Comparison of ENCODE assay signal across 1 cellular context in genomic region chr5:122776143-122776542, GRCh38.
TF ChIP-seq lines count a peak whose summit lies in the region.

No MANE protein-coding gene starts in this region.

TF ChIP-seq in HepG2, 621 proteins besides CTCF, POLR2A, EP300 and RAD21 (continued from another document):
- TF ChIP-seq ZNF367 (CRISPR knock-in tag; IDR thresholded peaks at IDR 0.05; ENCODE audit: borderline replicate concordance), result no peak
- no peak for TF ChIP-seq HOXA9 (CRISPR knock-in tag; IDR thresholded peaks at IDR 0.05; ENCODE audit: borderline replicate concordance)
- TF ChIP-seq ZNF431 (CRISPR knock-in tag; IDR thresholded peaks at IDR 0.05; ENCODE audit: borderline replicate concordance, low read depth), result no peak
- TF ChIP-seq ZNF33B (CRISPR knock-in tag; IDR thresholded peaks at IDR 0.05), result no peak
- TF ChIP-seq ZNF605 (CRISPR knock-in tag; IDR thresholded peaks at IDR 0.05), result no peak
- no peak for TF ChIP-seq MED13 (CRISPR knock-in tag; IDR thresholded peaks at IDR 0.05)
- TF ChIP-seq SNAI1 (CRISPR knock-in tag; IDR thresholded peaks at IDR 0.05; ENCODE audit: borderline replicate concordance), result no peak
- TF ChIP-seq ZBTB46 (CRISPR knock-in tag; IDR thresholded peaks at IDR 0.05; ENCODE audit: borderline replicate concordance), result no peak
- no peak for TF ChIP-seq ATF2 (CRISPR knock-in tag; IDR thresholded peaks at IDR 0.05)
- no peak for TF ChIP-seq ZSCAN9 (CRISPR knock-in tag; IDR thresholded peaks at IDR 0.05; ENCODE audit: borderline replicate concordance)
- TF ChIP-seq REST (IDR thresholded peaks at IDR 0.05; ENCODE audit: borderline replicate concordance in 1 of 2, low read depth in 1 of 2, low read length in 2 of 2), result no peak
- TF ChIP-seq KDM5B (CRISPR knock-in tag; IDR thresholded peaks at IDR 0.05; ENCODE audit: borderline replicate concordance), result no peak
- TF ChIP-seq ZSCAN29 (CRISPR knock-in tag; conservative IDR thresholded peaks at IDR 0.05), result no peak
- no peak for TF ChIP-seq TFE3 (CRISPR knock-in tag; IDR thresholded peaks at IDR 0.05)
- no peak for TF ChIP-seq ZNF556 (CRISPR knock-in tag; IDR thresholded peaks at IDR 0.05; ENCODE audit: borderline replicate concordance)
- TF ChIP-seq NR3C1 (CRISPR knock-in tag; IDR thresholded peaks at IDR 0.05), result no peak
